In genomic region chr2:34001557-34001956, GRCh38 we compare ENCODE assay signal across 10 cellular contexts.
"Had no signal": no experiment of that assay in that cellular context is flagged by ENCODE, and none has a peak within 500 bp of the region (broad histone marks: within the 10 kb centered on the region; RNA-seq: fewer than 3 reads in every experiment).

No MANE protein-coding gene starts in this region.

- H3K4me1 ChIP-seq: HAP-1 had no signal

- H3K36me3 ChIP-seq: HAP-1 had no signal

- H3K4me3 Mint-ChIP-seq: HFFc6 had no signal

- DNase-seq: GM23248, GOT3, H7, HFFc6, IMR-90, KG1 had no signal

- H3K27ac Mint-ChIP-seq: HFFc6 had no signal

- H3K9me3 ChIP-seq: HAP-1 had no signal

- H3K27ac ChIP-seq: GM23248 had no signal

- H3K4me3 ChIP-seq: GM23248, HAP-1, K562 had no signal

- H3K9ac ChIP-seq: GM23248 had no signal

- H2AFZ ChIP-seq: GM23248 had no signal

- FAIRE-seq: HTR-8/SVneo, K562 had no signal

- ATAC-seq: HCT116, K562 had no signal
